ENCODE assay signal across 31 cellular contexts in genomic region chr2:62427146-62427545, GRCh38.
"Had no signal": no experiment of that assay in that cellular context is flagged by ENCODE, and none has a peak within 500 bp of the region (broad histone marks: within the 10 kb centered on the region; RNA-seq: fewer than 3 reads in every experiment).

No MANE protein-coding gene starts in this region.

- H3K4me3 Mint-ChIP-seq: activated B cell treated with CpG ODN at 0.5 μM for 24 hours; activated CD8-positive, alpha-beta T cell treated with anti-CD3 and anti-CD28 coated beads for 36 hours; activated naive CD8-positive, alpha-beta T cell; activated T-cell treated with anti-CD3 and anti-CD28 coated beads, Interleukin-2, amount 50 U/mL, for 4 hours; activated T-helper 17 cell treated with anti-CD3 and anti-CD28 coated beads, Interleukin-2, amount 50 U/mL, for 72 hours; T-helper 17 cell; T-helper 2 cell treated with Interferon-gamma antibody and Interleukin-4, amounts not matched to agents 5 μg/mL and 100 μg/mL, for 36 hours had no signal

- H3K9me3 Mint-ChIP-seq: activated CD8-positive, alpha-beta T cell treated with anti-CD3 and anti-CD28 coated beads for 36 hours; activated T-helper 17 cell treated with anti-CD3 and anti-CD28 coated beads, Interleukin-2, amount 50 U/mL, for 72 hours; T-helper 2 cell treated with Interferon-gamma antibody and Interleukin-4, amounts not matched to agents 5 μg/mL and 100 μg/mL, for 36 hours had no signal

- H3K4me1 ChIP-seq: body of pancreas, colonic mucosa, gastroesophageal sphincter had no signal

- H3K4me1 Mint-ChIP-seq: activated B cell treated with CpG ODN at 0.5 μM for 24 hours; activated T-helper 17 cell treated with anti-CD3 and anti-CD28 coated beads, Interleukin-2, amount 50 U/mL, for 72 hours had no signal

- ATAC-seq: activated CD4-positive, CD25-positive, alpha-beta regulatory T cell treated with anti-CD3 and anti-CD28 coated beads, Interleukin-2, amount 50 U/mL, for 24 hours; activated CD8-positive, alpha-beta T cell treated with anti-CD3 and anti-CD28 coated beads for 36 hours; activated T-cell treated with anti-CD3 and anti-CD28 coated beads, Interleukin-2, amount 50 U/mL, for 4 hours; activated T-helper 17 cell treated with anti-CD3 and anti-CD28 coated beads, Interleukin-2, amount 50 U/mL, for 72 hours; body of pancreas; gastroesophageal sphincter; T-helper 17 cell had no signal

- H3K36me3 Mint-ChIP-seq: activated naive CD8-positive, alpha-beta T cell had no signal

- H3K36me3 ChIP-seq: cardiac muscle cell, colonic mucosa, esophagus squamous epithelium, gastroesophageal sphincter, WERI-Rb-1 had no signal

- H3K27me3 ChIP-seq: body of pancreas, cardiac muscle cell, colonic mucosa, esophagus squamous epithelium, gastroesophageal sphincter had no signal

- H3K27ac ChIP-seq: body of pancreas, cardiac muscle cell, colonic mucosa, epithelial cell of prostate, gastroesophageal sphincter, WERI-Rb-1 had no signal

- H3K27ac Mint-ChIP-seq: activated B cell treated with CpG ODN at 0.5 μM for 24 hours; activated CD8-positive, alpha-beta T cell treated with anti-CD3 and anti-CD28 coated beads for 36 hours; activated naive CD8-positive, alpha-beta T cell; activated T-helper 17 cell treated with anti-CD3 and anti-CD28 coated beads, Interleukin-2, amount 50 U/mL, for 72 hours; T-helper 17 cell; T-helper 2 cell treated with Interferon-gamma antibody and Interleukin-4, amounts not matched to agents 5 μg/mL and 100 μg/mL, for 36 hours had no signal

- H3K9me3 ChIP-seq: body of pancreas, colonic mucosa, esophagus squamous epithelium, gastroesophageal sphincter had no signal

- DNase-seq: activated B cell treated with CpG ODN at 0.5 μM for 24 hours; activated CD4-positive, alpha-beta T cell treated with anti-CD3 and anti-CD28 coated beads for 48 hours; activated CD4-positive, alpha-beta T cell treated with anti-CD3 and anti-CD28 coated beads, Interleukin-2, amount 50 U/mL, for 1 hour; activated CD4-positive, alpha-beta T cell treated with anti-CD3 and anti-CD28 coated beads, Interleukin-2, amount 50 U/mL, for 48 hours; activated CD8-positive, alpha-beta memory T cell treated with anti-CD3 and anti-CD28 coated beads for 24 hours; activated CD8-positive, alpha-beta T cell treated with anti-CD3 and anti-CD28 coated beads for 36 hours; activated effector memory CD4-positive, alpha-beta T cell treated with Interleukin-2 at 50 U/mL for 16 hours; activated gamma-delta T cell treated with Interleukin-2 at 50 U/mL for 16 hours; activated naive CD4-positive, alpha-beta T cell treated with anti-CD3 and anti-CD28 coated beads, Interleukin-2, amount 50 U/mL, for 16 hours; activated naive CD4-positive, alpha-beta T cell treated with Interleukin-2 at 50 U/mL for 16 hours; activated T-cell treated with anti-CD3 and anti-CD28 coated beads, Interleukin-2, amount 50 U/mL, for 4 hours; amniotic stem cell; aorta; body of pancreas; central memory CD4-positive, alpha-beta T cell; cerebellar nuclear complex; colonic mucosa; effector CD8-positive, alpha-beta T cell; esophagus squamous epithelium; foreskin melanocyte; T-helper 1 cell; T-helper 17 cell; T1000; WERI-Rb-1 had no signal

- H3K27me3 Mint-ChIP-seq: activated B cell treated with CpG ODN at 0.5 μM for 24 hours; activated CD8-positive, alpha-beta T cell treated with anti-CD3 and anti-CD28 coated beads for 36 hours; activated naive CD8-positive, alpha-beta T cell; activated T-helper 17 cell treated with anti-CD3 and anti-CD28 coated beads, Interleukin-2, amount 50 U/mL, for 72 hours had no signal

- H3K4me3 ChIP-seq: body of pancreas, cardiac muscle cell, colonic mucosa, esophagus squamous epithelium, gastroesophageal sphincter had no signal
